Comparison of ENCODE assay signal across 29 cellular contexts in genomic region chr3:130392266-130392665, GRCh38. TPM values are rescaled to one million over a fixed set of nuclear protein-coding genes. Genes with fewer than 3 reads are reported as not detected.
"Had no signal": no experiment of that assay in that cellular context is flagged by ENCODE, and none has a peak within 500 bp of the region (broad histone marks: within the 10 kb centered on the region; RNA-seq: fewer than 3 reads in every experiment).

No MANE protein-coding gene starts in this region.

- H3K4me1 ChIP-seq: esophagus squamous epithelium, lower lobe of right lung, pancreas, right lobe of liver, suprapubic skin, transverse colon had no signal

- H3K4me2 ChIP-seq: smooth muscle cell had no signal

- H3K27me3 ChIP-seq: esophagus squamous epithelium, neutrophil, pancreas, right lobe of liver, suprapubic skin, transverse colon had no signal

- H3K4me3 Mint-ChIP-seq: immature natural killer cell; naive B cell; natural killer cell treated with Interleukin-12 subunit alpha and Interleukin-12 subunit beta and Interleukin-15 and Interleukin-18, amount 100 ng/mL, for 72 hours; neural crest cell; stimulated activated naive CD8-positive, alpha-beta T cell treated with anti-CD3 and anti-CD28 coated beads, Interleukin-15, amount 100 ng/mL, for 72 hours had no signal

- H3K27ac ChIP-seq: coronary artery, esophagus squamous epithelium, lower lobe of right lung, neutrophil, pancreas, right lobe of liver, suprapubic skin, transverse colon had no signal

- H3K9me3 Mint-ChIP-seq: immature natural killer cell; natural killer cell treated with Interleukin-12 subunit alpha and Interleukin-12 subunit beta and Interleukin-15 and Interleukin-18, amount 100 ng/mL, for 72 hours; neural crest cell; stimulated activated naive CD8-positive, alpha-beta T cell treated with anti-CD3 and anti-CD28 coated beads, Interleukin-15, amount 100 ng/mL, for 72 hours had no signal

- H3K4me3 ChIP-seq: coronary artery, esophagus squamous epithelium, lower lobe of right lung, pancreas, right lobe of liver, smooth muscle cell, suprapubic skin, transverse colon had no signal

- H3K36me3 Mint-ChIP-seq: immature natural killer cell; naive B cell; natural killer cell treated with Interleukin-12 subunit alpha and Interleukin-12 subunit beta and Interleukin-15 and Interleukin-18, amount 100 ng/mL, for 72 hours had no signal

- DNase-seq: dermis blood vessel endothelial cell; effector memory CD4-positive, alpha-beta T cell; erythroblast; esophagus squamous epithelium; foreskin melanocyte; hypothalamus; immature natural killer cell; islet precursor cell; kidney glomerular epithelial cell; left ventricle myocardium superior; lower lobe of right lung; naive B cell; pancreas; right lobe of liver; stimulated activated CD4-positive, alpha-beta T cell treated with anti-CD3 and anti-CD28 coated beads, Interleukin-12 subunit alpha, Interleukin-12 subunit beta, amount 100 ng/mL, for 4 hours; stimulated activated CD4-positive, alpha-beta T cell treated with anti-CD3 and anti-CD28 coated beads, Interleukin-1b, Interleukin-23, amount 100 ng/mL, for 48 hours; stimulated activated CD4-positive, alpha-beta T cell treated with anti-CD3 and anti-CD28 coated beads, Interleukin-4, amount 100 ng/mL, for 1 hour; stimulated activated CD8-positive, alpha-beta memory T cell treated with anti-CD3 and anti-CD28 coated beads, Interleukin-4, amount 100 ng/mL, for 48 hours; stimulated activated naive CD4-positive, alpha-beta T cell; stimulated activated naive CD8-positive, alpha-beta T cell treated with anti-CD3 and anti-CD28 coated beads, Interleukin-15, amount 100 ng/mL, for 72 hours; transverse colon had no signal

- H3K9me3 ChIP-seq: esophagus squamous epithelium, lower lobe of right lung, neutrophil, pancreas, right lobe of liver, suprapubic skin, transverse colon had no signal

- H3K27ac Mint-ChIP-seq: immature natural killer cell; naive B cell; natural killer cell treated with Interleukin-12 subunit alpha and Interleukin-12 subunit beta and Interleukin-15 and Interleukin-18, amount 100 ng/mL, for 72 hours had no signal

- H3K36me3 ChIP-seq: esophagus squamous epithelium, lower lobe of right lung, neutrophil, pancreas, right lobe of liver, suprapubic skin, transverse colon had no signal

- H3K4me1 Mint-ChIP-seq: immature natural killer cell; naive B cell; neural crest cell; stimulated activated naive CD8-positive, alpha-beta T cell treated with anti-CD3 and anti-CD28 coated beads, Interleukin-15, amount 100 ng/mL, for 72 hours had no signal

- ATAC-seq: left ventricle myocardium superior; lower lobe of right lung; natural killer cell treated with Interleukin-12 subunit alpha and Interleukin-12 subunit beta and Interleukin-15 and Interleukin-18, amount 100 ng/mL, for 72 hours; pancreas; right lobe of liver; stimulated activated naive CD8-positive, alpha-beta T cell treated with anti-CD3 and anti-CD28 coated beads, Interleukin-15, amount 100 ng/mL, for 72 hours had no signal

RNA-seq across cellular contexts. Expression of gene COL6A5, which starts 46.8 kb away (rescaled TPM):
- total RNA-seq: dermis blood vessel endothelial cell; left ventricle myocardium superior; mesenteric fat pad; natural killer cell treated with Interleukin-12 subunit alpha and Interleukin-12 subunit beta and Interleukin-15 and Interleukin-18, amount 100 ng/mL, for 72 hours; neural crest cell; posterior vena cava; right lobe of liver; transverse colon had no signal
